In genomic region chr9:21598749-21599148, GRCh38 we compare ENCODE assay signal across 4 cellular contexts.
TF ChIP-seq lines count a peak whose summit lies in the region.

No MANE protein-coding gene starts in this region.

TF ChIP-seq in HepG2, 621 proteins besides CTCF, POLR2A, EP300 and RAD21:
- peak; percentile 89 to 96 for TF ChIP-seq MAFK (conservative IDR thresholded peaks at IDR 0.05 in 1 of 2, IDR thresholded peaks at IDR 0.05 in 1 of 2; ENCODE audit: low read length in 2 of 2)
- TF ChIP-seq ZNF138 (CRISPR knock-in tag; IDR thresholded peaks at IDR 0.05; ENCODE audit: low read depth), result no peak
- no peak for TF ChIP-seq AGO1 (IDR thresholded peaks at IDR 0.05; ENCODE audit: low read depth, low read length, poor library complexity, severe bottlenecking)
- no peak for TF ChIP-seq KMT2A (CRISPR knock-in tag; IDR thresholded peaks at IDR 0.05)
- no peak for TF ChIP-seq ELF3 (CRISPR knock-in tag; IDR thresholded peaks at IDR 0.05)
- TF ChIP-seq ZNF749 (CRISPR knock-in tag; IDR thresholded peaks at IDR 0.05; ENCODE audit: borderline replicate concordance), result no peak
- TF ChIP-seq ZNF367 (CRISPR knock-in tag; IDR thresholded peaks at IDR 0.05; ENCODE audit: borderline replicate concordance), result no peak
- no peak for TF ChIP-seq TBX2 (CRISPR knock-in tag; IDR thresholded peaks at IDR 0.05; ENCODE audit: borderline replicate concordance)
- peak; percentile 94 for TF ChIP-seq MAFF (IDR thresholded peaks at IDR 0.05; ENCODE audit: low read depth, low read length)
- TF ChIP-seq RBFOX2 (IDR thresholded peaks at IDR 0.05; ENCODE audit: low read depth, low read length), result no peak
- no peak for TF ChIP-seq MEF2D (CRISPR knock-in tag; IDR thresholded peaks at IDR 0.05)
TF ChIP-seq in HepG2: peak in this region for 2.

TF ChIP-seq in A549, 52 proteins besides CTCF, POLR2A, EP300 and RAD21:
- TF ChIP-seq HDAC2 (IDR thresholded peaks at IDR 0.05), result no peak
- TF ChIP-seq MAFK (IDR thresholded peaks at IDR 0.05; ENCODE audit: partially characterized antibody), result peak; percentile 97
- no peak for TF ChIP-seq CHD2 (IDR thresholded peaks at IDR 0.05; ENCODE audit: low read length, partially characterized antibody)
- TF ChIP-seq NFE2L2 (conservative IDR thresholded peaks at IDR 0.05; ENCODE audit: low read length), result no peak

TF ChIP-seq in IMR-90, 13 proteins besides CTCF, POLR2A, EP300 and RAD21:
- TF ChIP-seq, protein P1, sequence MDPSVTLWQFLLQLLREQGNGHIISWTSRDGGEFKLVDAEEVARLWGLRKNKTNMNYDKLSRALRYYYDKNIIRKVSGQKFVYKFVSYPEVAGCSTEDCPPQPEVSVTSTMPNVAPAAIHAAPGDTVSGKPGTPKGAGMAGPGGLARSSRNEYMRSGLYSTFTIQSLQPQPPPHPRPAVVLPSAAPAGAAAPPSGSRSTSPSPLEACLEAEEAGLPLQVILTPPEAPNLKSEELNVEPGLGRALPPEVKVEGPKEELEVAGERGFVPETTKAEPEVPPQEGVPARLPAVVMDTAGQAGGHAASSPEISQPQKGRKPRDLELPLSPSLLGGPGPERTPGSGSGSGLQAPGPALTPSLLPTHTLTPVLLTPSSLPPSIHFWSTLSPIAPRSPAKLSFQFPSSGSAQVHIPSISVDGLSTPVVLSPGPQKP (IDR thresholded peaks at IDR 0.05; ENCODE audit: borderline replicate concordance, low read depth, low read length), result no peak
- peak; percentile 98 for TF ChIP-seq MAFK (IDR thresholded peaks at IDR 0.05; ENCODE audit: low read depth, low read length)
- TF ChIP-seq CEBPB (IDR thresholded peaks at IDR 0.05; ENCODE audit: low read depth, low read length), result no peak
TF ChIP-seq in IMR-90: peak in this region for 1.

TF ChIP-seq in H1, 55 proteins besides CTCF, POLR2A, EP300 and RAD21:
- no peak for TF ChIP-seq SP4 (IDR thresholded peaks at IDR 0.05; ENCODE audit: low read length)
- peak; percentile 71; the same call in 1 of the 2 replicates for TF ChIP-seq MAFK (IDR thresholded peaks at IDR 0.05; ENCODE audit: low read depth, low read length)
